Comparison of ENCODE assay signal across 8 cellular contexts in the genomic region with DNA sequence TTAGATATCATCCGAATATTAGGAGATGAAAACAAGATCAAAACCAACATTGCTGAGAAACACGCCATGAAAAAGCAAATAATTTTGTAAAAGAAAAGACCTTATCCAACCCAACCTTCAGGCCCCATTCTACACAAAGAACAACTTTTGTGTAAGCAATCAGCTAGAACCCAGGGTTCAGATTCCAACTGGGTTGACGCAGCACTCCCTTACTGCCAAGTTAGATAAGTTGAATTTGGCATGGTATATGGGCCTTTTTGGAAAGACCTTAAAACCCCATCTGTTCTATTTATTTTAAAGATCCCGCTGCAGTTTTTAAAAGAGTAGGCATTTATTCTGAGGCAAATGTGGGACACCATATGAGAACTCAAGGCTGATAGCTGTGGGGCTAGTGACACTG.
"Had no signal": no experiment of that assay in that cellular context is flagged by ENCODE, and none has a peak within 500 bp of the region (broad histone marks: within the 10 kb centered on the region; RNA-seq: fewer than 3 reads in every experiment).

No MANE protein-coding gene starts in this region.

- DNase-seq: H9, HCEC 1CT, IMR-90 had no signal

- ATAC-seq: GM23338, K562 had no signal

- H3K4me3 ChIP-seq: GM23338, K562 had no signal

- FAIRE-seq: H1, H54, HTR-8/SVneo, K562 had no signal
